1 cellular context compared by ENCODE assay signal in genomic region chr19:17103177-17103576, GRCh38.
TF ChIP-seq lines count a peak whose summit lies in the region.

No MANE protein-coding gene starts in this region.

TF ChIP-seq in H1, 55 proteins besides CTCF, POLR2A, EP300 and RAD21 (continued from another document):
- TF ChIP-seq CBX5 (IDR thresholded peaks at IDR 0.05; ENCODE audit: low read depth, low read length) (no peak), GABPA (IDR thresholded peaks at IDR 0.05; ENCODE audit: borderline replicate concordance, insufficient read depth, low read length) (no peak), RBBP5 (IDR thresholded peaks at IDR 0.05; ENCODE audit: borderline replicate concordance, low read depth, low read length) (no peak), SP1 (IDR thresholded peaks at IDR 0.05; ENCODE audit: low read depth, low read length) (no peak)
